ENCODE assay signal across 15 cellular contexts in genomic region chr3:25478964-25479726, GRCh38. TPM values are rescaled to one million over a fixed set of nuclear protein-coding genes. Genes with fewer than 3 reads are reported as not detected.
A peak's percentile ranks its signal among the peaks of the same experiment; 100 is the strongest.
DNase-seq lines count a peak whose midpoint lies in the region; ATAC-seq, FAIRE-seq and TF ChIP-seq lines count a peak whose summit lies in the region.
"Had no signal": no experiment of that assay in that cellular context is flagged by ENCODE, and none has a peak within 500 bp of the region (broad histone marks: within the 10 kb centered on the region; RNA-seq: fewer than 3 reads in every experiment).

No MANE protein-coding gene starts in this region.

- H3K9me3 Mint-ChIP-seq in astrocyte (ENCODE audit: unreplicated experiment), result no peaks in the 10 kb centered on the region

- H3K27ac Mint-ChIP-seq in astrocyte (ENCODE audit: unreplicated experiment), result peak overlapping the region; percentile 50

- FAIRE-seq in astrocyte (lab: Jason Lieb, UNC), result no peak
- FAIRE-seq: A549, GM12891 had no signal

- DNase-seq in EH (ENCODE audit: low read depth) (peak; percentile 75), astrocyte (ENCODE audit: low read depth) (peak; percentile 46), esophagus squamous epithelium (lab: John Stamatoyannopoulos, UW) (no peak), smooth muscle cell (lab: John Stamatoyannopoulos, UW; ENCODE audit: unreplicated experiment) (no peak), left lung (no peak)
- DNase-seq in stimulated activated CD4-positive, alpha-beta T cell treated with anti-CD3 and anti-CD28 coated beads, Interleukin-4, amount 100 ng/mL, for 4 hours, result no peak
- DNase-seq: DND-41, GDM1, GOT3, NCI-H1417, NCI-H187 treated with DMSO at 0.1 percent for 48 hours had no signal

- no peaks in the 10 kb centered on the region for H3K36me3 ChIP-seq in astrocyte (ENCODE audit: insufficient read depth, low read length)
- no peaks in the 10 kb centered on the region for H3K36me3 ChIP-seq in esophagus squamous epithelium
- no peaks in the 10 kb centered on the region for H3K36me3 ChIP-seq in smooth muscle cell (ENCODE audit: low read depth)
- H3K36me3 ChIP-seq in left lung, result no peaks in the 10 kb centered on the region

- H2AFZ ChIP-seq in astrocyte (ENCODE audit: low read depth, low read length) (no peak overlapping the region), smooth muscle cell (ENCODE audit: low read depth) (no peak overlapping the region)

- no peaks in the 10 kb centered on the region for H3F3A ChIP-seq in smooth muscle cell (ENCODE audit: low read depth)

- no peaks in the 10 kb centered on the region for H3K36me3 Mint-ChIP-seq in astrocyte (ENCODE audit: low read depth, unreplicated experiment)

- TF ChIP-seq CTCF in astrocyte (IDR thresholded peaks at IDR 0.05; ENCODE audit: insufficient read depth, low read depth, low read length) (no peak), esophagus squamous epithelium (IDR thresholded peaks at IDR 0.05) (no peak), smooth muscle cell (IDR thresholded peaks at IDR 0.05; ENCODE audit: borderline replicate concordance, insufficient read depth, poor library complexity, severe bottlenecking) (no peak), left lung (IDR thresholded peaks at IDR 0.05) (no peak)

- peaks cover 48% of the 10 kb centered on the region for H3K4me1 ChIP-seq in astrocyte (ENCODE audit: insufficient read depth, low read length)
- H3K4me1 ChIP-seq in esophagus squamous epithelium, result peaks cover 0 to 46% (median 10%) of the 10 kb centered on the region in 3 donors
- peaks cover 21% of the 10 kb centered on the region for H3K4me1 ChIP-seq in smooth muscle cell (ENCODE audit: low read depth)
- no peaks in the 10 kb centered on the region for H3K4me1 ChIP-seq in left lung

- H3K79me2 ChIP-seq in astrocyte (ENCODE audit: insufficient read depth, low read length) (peaks cover 74% of the 10 kb centered on the region), smooth muscle cell (ENCODE audit: low read depth) (peaks cover 94% of the 10 kb centered on the region)

- no peak overlapping the region for H3K4me2 ChIP-seq in astrocyte (ENCODE audit: low read length)
- H3K4me2 ChIP-seq in smooth muscle cell, result peak overlapping the region; percentile 43
- H3K4me2 ChIP-seq: A549 had no signal

- H3K4me3 Mint-ChIP-seq in astrocyte (ENCODE audit: unreplicated experiment), result no peak overlapping the region

- H4K20me1 ChIP-seq in astrocyte (ENCODE audit: insufficient read depth, low read length), result no peaks in the 10 kb centered on the region
- H4K20me1 ChIP-seq in smooth muscle cell (ENCODE audit: low read depth), result peaks cover 5% of the 10 kb centered on the region

- H3K27ac ChIP-seq in astrocyte (ENCODE audit: low read depth, low read length) (peak overlapping the region; percentile 21), esophagus squamous epithelium (peak overlapping the region in 3 of 4 donors; percentile 36 to 48 (median 40)), smooth muscle cell (ENCODE audit: low read depth) (peak overlapping the region; percentile 34), left lung (no peak overlapping the region)
- H3K27ac ChIP-seq: A549, C4-2B had no signal

- no peaks in the 10 kb centered on the region for H3K27me3 Mint-ChIP-seq in astrocyte (ENCODE audit: low read depth, unreplicated experiment)

- intact Hi-C loops in esophagus squamous epithelium (cut with DNase I) (no loop called here), left lung (cut with DNase I) (no loop called here)

- ATAC-seq in left lung (no peak), GM21619 (IDR thresholded peaks at IDR 0.05; ENCODE audit: unreplicated experiment) (no peak)
- ATAC-seq: A549 had no signal

- peaks cover 13% of the 10 kb centered on the region for H3K4me1 Mint-ChIP-seq in astrocyte (ENCODE audit: low read depth, unreplicated experiment)

- WGBS in esophagus squamous epithelium, 2 donors, result 65 to 69% methylated on average over 3 of the region's 3 CpGs
- WGBS in smooth muscle cell (ENCODE audit: low lambda C conversion rate), result 76% methylated on average over 3 of the region's 3 CpGs

- H3K27me3 ChIP-seq in astrocyte (ENCODE audit: insufficient read depth, low read length) (no peaks in the 10 kb centered on the region), esophagus squamous epithelium (no peaks in the 10 kb centered on the region), smooth muscle cell (ENCODE audit: low read depth) (no peaks in the 10 kb centered on the region), left lung (no peaks in the 10 kb centered on the region)

- no peaks in the 10 kb centered on the region for H3K9me3 ChIP-seq in astrocyte (ENCODE audit: insufficient read depth, low read depth, low read length)
- no peaks in the 10 kb centered on the region for H3K9me3 ChIP-seq in esophagus squamous epithelium
- H3K9me3 ChIP-seq in smooth muscle cell (replicated peaks; ENCODE audit: low read depth), result no peaks in the 10 kb centered on the region
- H3K9me3 ChIP-seq in left lung, result no peaks in the 10 kb centered on the region
- H3K9me3 ChIP-seq: A549 had no signal

- H3K9ac ChIP-seq in astrocyte (ENCODE audit: low read length), result no peak overlapping the region
- H3K9ac ChIP-seq in smooth muscle cell (ENCODE audit: low read depth), result no peak overlapping the region

- H3K4me3 ChIP-seq in astrocyte (ENCODE audit: insufficient read depth, low read depth, low read length) (no peak overlapping the region), esophagus squamous epithelium (no peak overlapping the region), smooth muscle cell (no peak overlapping the region), left lung (no peak overlapping the region)
- H3K4me3 ChIP-seq: A549 had no signal

- TF ChIP-seq POLR2A in esophagus squamous epithelium (IDR thresholded peaks at IDR 0.05), result no peak

RNA-seq across cellular contexts. Expression of gene RARB, which starts 51.1 kb away (rescaled TPM):
- 0.27 and 0.29 TPM in 2 replicates for total RNA-seq in astrocyte
- total RNA-seq in esophagus squamous epithelium, result 1 to 10 TPM; 1.9 to 9.0 (median 3.5) TPM
- total RNA-seq in smooth muscle cell, result 106 and 129 TPM in 2 replicates
- polyA plus RNA-seq in smooth muscle cell, result 62.8 and 88.1 TPM in 2 replicates
- 1 to 10 TPM; 4.1 to 8.1 TPM for total RNA-seq in left lung

Comparison
In these comparisons a context has a peak if more than half of its experiments do, and no peak if none do; other contexts are left out.
1. DNase-seq: peak in EH (single experiment) and astrocyte (single experiment); none in esophagus squamous epithelium (single experiment), smooth muscle cell (single experiment), left lung (0 of 2) and stimulated activated CD4-positive, alpha-beta T cell treated with anti-CD3 and anti-CD28 coated beads, Interleukin-4, amount 100 ng/mL, for 4 hours (0 of 2).
2. H3K27ac ChIP-seq: peak in astrocyte (single experiment), esophagus squamous epithelium (3 of 4) and smooth muscle cell (single experiment); none in left lung (0 of 2).
3. RNA of gene RARB, which starts 51.1 kb away (total RNA-seq): 106 to 129 TPM in smooth muscle cell; 4.1 to 8.1 TPM in left lung, 1.9 to 9.0 TPM in esophagus squamous epithelium and 0.27 to 0.29 TPM in astrocyte; every median in the first group is over 10 times any median in the second.